Comparison of ENCODE assay signal across 8 cellular contexts in the genomic region with DNA sequence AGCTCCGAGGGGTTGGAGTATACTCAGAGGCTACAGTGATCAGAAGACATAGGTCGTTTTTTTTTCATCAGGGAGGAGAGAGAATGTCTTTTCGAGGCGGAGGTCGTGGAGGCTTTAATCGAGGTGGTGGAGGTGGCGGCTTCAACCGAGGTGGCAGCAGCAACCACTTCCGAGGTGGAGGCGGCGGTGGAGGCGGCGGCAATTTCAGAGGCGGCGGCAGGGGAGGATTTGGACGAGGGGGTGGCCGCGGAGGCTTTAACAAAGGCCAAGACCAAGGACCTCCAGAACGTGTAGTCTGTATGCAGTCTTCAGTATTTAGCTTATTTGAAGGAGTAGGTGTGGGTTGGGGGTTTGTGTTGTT. TPM values are rescaled to one million over a fixed set of nuclear protein-coding genes. Genes with fewer than 3 reads are reported as not detected.
DNase-seq lines count a peak whose midpoint lies in the region; ATAC-seq and TF ChIP-seq lines count a peak whose summit lies in the region.

No MANE protein-coding gene starts in this region.

- TF ChIP-seq CTCF in fibroblast of lung (conservative IDR thresholded peaks at IDR 0.05 in 1 of 2, IDR thresholded peaks at IDR 0.05 in 1 of 2; ENCODE audit: low read depth in 1 of 2, low read length in 2 of 2) = no peak
- no peak for TF ChIP-seq CTCF in psoas muscle (IDR thresholded peaks at IDR 0.05)

- H3K9me3 ChIP-seq in fibroblast of lung (ENCODE audit: control insufficient read depth, insufficient read depth, low read depth, low read length) (no peaks in the 10 kb centered on the region), psoas muscle (no peaks in the 10 kb centered on the region), aorta (ENCODE audit: control insufficient read depth, low read length) (no peaks in the 10 kb centered on the region)

- no peaks in the 10 kb centered on the region for H4K20me1 ChIP-seq in fibroblast of lung (ENCODE audit: control insufficient read depth, extremely low read depth, insufficient read depth, low read length)

- H3K9ac ChIP-seq in fibroblast of lung (ENCODE audit: insufficient read depth, low read length) = peak overlapping the region; percentile 85

- H3K4me3 ChIP-seq in fibroblast of lung (replicated peaks in 1 of 4; ENCODE audit: control extremely low read depth in 1 of 4, insufficient read depth in 1 of 4, low read depth in 3 of 4, low read length in 4 of 4) (peak overlapping the region; percentile 88 to 100 (median 96)), psoas muscle (peak overlapping the region; percentile 92), aorta (ENCODE audit: low read length in 2 of 2) (peak overlapping the region; percentile 51 to 57)

- intact Hi-C loops in psoas muscle (cut with DNase I) = loop anchor here (2.0 to 10.0 kb wide), 4 partner anchors 87 to 389 kb away; a partner anchor contains a TSS
- intact Hi-C loops in aorta (cut with DNase I) = loop anchor here (5.0 to 10.0 kb wide), 3 partner anchors 114 to 1191 kb away; a partner anchor contains a TSS

- no peaks in the 10 kb centered on the region for H3K36me3 ChIP-seq in fibroblast of lung (ENCODE audit: control insufficient read depth, insufficient read depth, low read length)
- peaks cover 7 to 38% of the 10 kb centered on the region in 2 donors for H3K36me3 ChIP-seq in psoas muscle (ENCODE audit: insufficient read depth in 1 of 2, low read depth in 1 of 2)
- H3K36me3 ChIP-seq in aorta (ENCODE audit: control insufficient read depth in 1 of 2, insufficient read depth in 2 of 2, low read length in 1 of 2) = peaks cover 0 to 2% of the 10 kb centered on the region in 2 donors

- peak overlapping the region; percentile 96 for H3K27ac ChIP-seq in fibroblast of lung (ENCODE audit: insufficient read depth, low read length)
- peak overlapping the region; percentile 92 for H3K27ac ChIP-seq in psoas muscle
- H3K27ac ChIP-seq in aorta (ENCODE audit: low read depth in 1 of 2, low read length in 2 of 2) = no peak overlapping the region

- peak overlapping the region; percentile 99 for H2AFZ ChIP-seq in fibroblast of lung (ENCODE audit: low read length)

- H3K4me1 ChIP-seq in fibroblast of lung (ENCODE audit: control insufficient read depth, extremely low read depth, insufficient read depth, low read length) = peaks cover 2% of the 10 kb centered on the region
- peaks cover 10% of the 10 kb centered on the region for H3K4me1 ChIP-seq in psoas muscle
- no peaks in the 10 kb centered on the region for H3K4me1 ChIP-seq in aorta (ENCODE audit: control insufficient read depth in 1 of 2, insufficient read depth in 2 of 2, low read length in 2 of 2)

- DNase-seq in DMS53 (lab: John Stamatoyannopoulos, UW) (peak; percentile 49), DMS53 treated with DMSO at 0.1 percent for 48 hours (lab: John Stamatoyannopoulos, UW; ENCODE audit: unreplicated experiment) (no peak), fibroblast of lung (ENCODE audit: low read depth in 2 of 2) (no peak), psoas muscle (peak in 1 of 2 donors; percentile 50), aorta (peak in 1 of 2 donors; percentile 75), NCI-H2196 treated with DMSO at 0.1 percent for 48 hours (lab: John Stamatoyannopoulos, UW; ENCODE audit: unreplicated experiment) (no peak)
- DNase-seq in activated CD8-positive, alpha-beta memory T cell treated with anti-CD3 and anti-CD28 coated beads, Interleukin-2, amount 50 U/mL, for 48 hours = peak; percentile 77

- WGBS in psoas muscle, 3 donors = 0 to 1% (median 1%) methylated on average over 19 of the region's 19 CpGs
- WGBS in aorta, 2 donors = 0 to 1% methylated on average over 19 of the region's 19 CpGs

- peaks cover 23% of the 10 kb centered on the region for H3K79me2 ChIP-seq in fibroblast of lung (ENCODE audit: control insufficient read depth, insufficient read depth, low read length)

- no peaks in the 10 kb centered on the region for H3K27me3 ChIP-seq in fibroblast of lung (ENCODE audit: control insufficient read depth, insufficient read depth, low read length)
- H3K27me3 ChIP-seq in psoas muscle (ENCODE audit: insufficient read depth in 3 of 3, low read length in 2 of 3) = no peaks in the 10 kb centered on the region
- no peaks in the 10 kb centered on the region for H3K27me3 ChIP-seq in aorta (ENCODE audit: control insufficient read depth in 1 of 2, insufficient read depth in 2 of 2, low read length in 1 of 2)

- H3K4me2 ChIP-seq in fibroblast of lung (ENCODE audit: extremely low read depth, insufficient read depth, low read length) = peak overlapping the region; percentile 88

- ATAC-seq in psoas muscle = peak in 1 of 4 donors; percentile 9
- no peak for ATAC-seq in aorta (ENCODE audit: low FRiP score)
- no peak for ATAC-seq in HG02798 (IDR thresholded peaks at IDR 0.05; ENCODE audit: poor library complexity, unreplicated experiment)

RNA-seq across cellular contexts. Expression of a gene that starts 0.5 kb away (rescaled TPM):
- total RNA-seq in fibroblast of lung = 2.5 and 2.6 TPM in 2 replicates
- polyA plus RNA-seq in fibroblast of lung = 20.3 and 22.0 TPM in 2 replicates
- 37.0 and 46.3 TPM in 2 replicates for polyA plus RNA-seq in fibroblast of lung (2012)
- 0.30 and 0.51 TPM in 2 replicates for polyA minus RNA-seq in fibroblast of lung (ENCODE audit: low replicate concordance)
- 10 to 100 TPM in 3 of 4 donors, 1 to 10 TPM in 1; 7.7 to 17.9 (median 11.3) TPM for total RNA-seq in psoas muscle
- polyA plus RNA-seq in psoas muscle = 10 to 100 TPM; 14.4 to 54.5 (median 26.0) TPM
- total RNA-seq in aorta = 10 to 100 TPM in 1 of 2 donors, 1 to 10 TPM in 1; 9.8 to 11.3 TPM
- 10 to 100 TPM in 1 of 2 donors, 1 to 10 TPM in 1; 9.3 to 11.5 TPM for polyA plus RNA-seq in aorta

RNA-seq across cellular contexts. Expression of a gene that starts 11.7 kb away (rescaled TPM):
- total RNA-seq in fibroblast of lung (under 0.01 TPM in 2 replicates), psoas muscle (under 1 TPM in 2 of 4 donors, not detected in 2; 0.15 to 0.36 TPM), aorta (under 1 TPM; 0.27 to 0.71 TPM)
- polyA plus RNA-seq in fibroblast of lung (0.07 and 0.08 TPM in 2 replicates), psoas muscle (under 1 TPM in 2 of 3 donors, not detected in 1; 0.03 to 0.09 TPM), aorta (not detected)
- not detected in 2 replicates for polyA plus RNA-seq in fibroblast of lung (2012)
- not detected in 2 replicates for polyA minus RNA-seq in fibroblast of lung (ENCODE audit: low replicate concordance)

RNA-seq across cellular contexts. Expression of a gene that starts 14.3 kb away (rescaled TPM):
- total RNA-seq in fibroblast of lung (10.2 and 36.0 TPM in 2 replicates), psoas muscle (1 to 10 TPM; 3.5 to 6.1 (median 4.3) TPM), aorta (10 to 100 TPM; 33.7 to 64.5 TPM)
- polyA plus RNA-seq in fibroblast of lung (5.9 and 18.2 TPM in 2 replicates), psoas muscle (1 to 10 TPM; 2.9 to 5.7 (median 4.7) TPM), aorta (1 to 10 TPM; 1.0 to 1.9 TPM)
- polyA plus RNA-seq in fibroblast of lung (2012) = 3.3 and 10.3 TPM in 2 replicates
- not detected in 2 replicates for polyA minus RNA-seq in fibroblast of lung (ENCODE audit: low replicate concordance)

RNA-seq across cellular contexts. Expression of a gene that starts 31.8 kb away (rescaled TPM):
- total RNA-seq in fibroblast of lung = under 0.01 TPM in 2 replicates
- polyA plus RNA-seq in fibroblast of lung = 0.01 TPM in 2 replicates
- not detected in 2 replicates for polyA plus RNA-seq in fibroblast of lung (2012)
- polyA minus RNA-seq in fibroblast of lung (ENCODE audit: low replicate concordance) = not detected in 2 replicates
- total RNA-seq in psoas muscle = under 1 TPM in 3 of 4 donors, not detected in 1; 0.06 to 0.08 (median 0.08) TPM
- polyA plus RNA-seq in psoas muscle = under 1 TPM; 0.03 to 0.06 (median 0.03) TPM
- total RNA-seq in aorta = under 1 TPM; 0.26 to 0.36 TPM
- under 1 TPM in 1 of 2 donors, not detected in 1; 0.49 TPM for polyA plus RNA-seq in aorta

Comparison
In these comparisons a context has a peak if more than half of its experiments do, and no peak if none do; other contexts are left out.
1. DNase-seq: peak in DMS53 (single experiment) and activated CD8-positive, alpha-beta memory T cell treated with anti-CD3 and anti-CD28 coated beads, Interleukin-2, amount 50 U/mL, for 48 hours (single experiment); none in DMS53 treated with DMSO at 0.1 percent for 48 hours (single experiment), fibroblast of lung (0 of 2) and NCI-H2196 treated with DMSO at 0.1 percent for 48 hours (single experiment).
2. H3K27ac ChIP-seq: peak in fibroblast of lung (single experiment) and psoas muscle (single experiment); none in aorta (0 of 2).
3. Peak in every context shown above with its lines, with median percentiles within 50 percentile points of each other: H3K4me3 ChIP-seq.